In genomic region chr12:11701398-11701797, GRCh38 we compare ENCODE assay signal across 21 cellular contexts. TPM values are rescaled to one million over a fixed set of nuclear protein-coding genes. Genes with fewer than 3 reads are reported as not detected.
A peak's percentile ranks its signal among the peaks of the same experiment; 100 is the strongest.
DNase-seq lines count a peak whose midpoint lies in the region; ATAC-seq and TF ChIP-seq lines count a peak whose summit lies in the region.
"Had no signal": no experiment of that assay in that cellular context is flagged by ENCODE, and none has a peak within 500 bp of the region (broad histone marks: within the 10 kb centered on the region; RNA-seq: fewer than 3 reads in every experiment).

No MANE protein-coding gene starts in this region.

- TF ChIP-seq CTCF in parathyroid adenoma (IDR thresholded peaks at IDR 0.05) (no peak), Peyer's patch (IDR thresholded peaks at IDR 0.05) (no peak), lower leg skin (IDR thresholded peaks at IDR 0.05) (no peak)

- 68 to 75% methylated on average over 5 of the region's 5 CpGs for WGBS in lower leg skin, 2 donors

- no peaks in the 10 kb centered on the region for H3K27me3 ChIP-seq in parathyroid adenoma (ENCODE audit: control insufficient read depth, insufficient read depth, low read length)
- H3K27me3 ChIP-seq in Peyer's patch, result no peaks in the 10 kb centered on the region
- H3K27me3 ChIP-seq: adrenal gland had no signal

- intact Hi-C loops in lower leg skin (cut with DNase I; ENCODE audit: low total_unique reads), result no loop called here

- H3K27ac Mint-ChIP-seq in activated naive CD4-positive, alpha-beta T cell treated with anti-CD3 and anti-CD28 coated beads, Interleukin-2, amount 50 U/mL, for 72 hours, result peak overlapping the region; percentile 6 to 80

- no peak overlapping the region for H3K4me2 ChIP-seq in parathyroid adenoma (ENCODE audit: low read length)
- H3K4me2 ChIP-seq: A549 had no signal

- H3K9me3 Mint-ChIP-seq in activated naive CD4-positive, alpha-beta T cell treated with anti-CD3 and anti-CD28 coated beads, Interleukin-2, amount 50 U/mL, for 72 hours, result peaks cover 0 to 4% of the 10 kb centered on the region in 2 donors
- H3K9me3 Mint-ChIP-seq: activated T-cell treated with anti-CD3 and anti-CD28 coated beads, Interleukin-2, amount 50 U/mL, for 4 hours; immature natural killer cell had no signal

- TF ChIP-seq POLR2A in Peyer's patch (IDR thresholded peaks at IDR 0.05) (no peak), lower leg skin (IDR thresholded peaks at IDR 0.05) (no peak)

- DNase-seq in activated naive CD4-positive, alpha-beta T cell treated with anti-CD3 and anti-CD28 coated beads, Interleukin-2, amount 50 U/mL, for 72 hours (ENCODE audit: low spot score in 2 of 2), result no peak
- DNase-seq in activated naive CD4-positive, alpha-beta T cell (lab: John Stamatoyannopoulos, UW), result no peak
- peak; percentile 51 for DNase-seq in islet precursor cell
- no peak for DNase-seq in NCI-H82 treated with DMSO at 0.1 percent for 48 hours (lab: John Stamatoyannopoulos, UW; ENCODE audit: unreplicated experiment)
- DNase-seq in Peyer's patch, result no peak
- no peak for DNase-seq in NCI-H187 treated with DMSO at 0.1 percent for 48 hours (lab: John Stamatoyannopoulos, UW)
- no peak for DNase-seq in lower leg skin (ENCODE audit: low spot score in 2 of 2)
- DNase-seq: activated CD4-positive, alpha-beta T cell treated with anti-CD3 and anti-CD28 coated beads, Interleukin-2, amount 50 U/mL, for 4 hours; activated T-cell treated with anti-CD3 and anti-CD28 coated beads, Interleukin-2, amount 50 U/mL, for 4 hours; adrenal gland; DMS79 treated with DMSO at 0.1 percent for 48 hours; glutamatergic neuron; immature natural killer cell; Kasumi-1; NCI-H1417; SHP77 treated with DMSO at 0.1 percent for 48 hours; stimulated activated CD4-positive, alpha-beta T cell treated with anti-CD3 and anti-CD28 coated beads, Interleukin-15, amount 100 ng/mL, for 24 hours; T-helper 9 cell had no signal

- H3K36me3 Mint-ChIP-seq in activated naive CD4-positive, alpha-beta T cell treated with anti-CD3 and anti-CD28 coated beads, Interleukin-2, amount 50 U/mL, for 72 hours, result peaks cover 0 to 49% of the 10 kb centered on the region in 2 donors
- H3K36me3 Mint-ChIP-seq: immature natural killer cell had no signal

- H3K36me3 ChIP-seq in parathyroid adenoma (ENCODE audit: control insufficient read depth, insufficient read depth, low read length), result no peaks in the 10 kb centered on the region
- no peaks in the 10 kb centered on the region for H3K36me3 ChIP-seq in Peyer's patch
- H3K36me3 ChIP-seq: adrenal gland had no signal

- H3K9me3 ChIP-seq in parathyroid adenoma (ENCODE audit: control insufficient read depth, low read length), result no peaks in the 10 kb centered on the region
- no peaks in the 10 kb centered on the region for H3K9me3 ChIP-seq in Peyer's patch
- H3K9me3 ChIP-seq: A549, adrenal gland had no signal

- H2AFZ ChIP-seq in parathyroid adenoma, result peak overlapping the region; percentile 0

- no peak overlapping the region for H3K4me3 ChIP-seq in parathyroid adenoma (ENCODE audit: low read depth, low read length)
- no peak overlapping the region for H3K4me3 ChIP-seq in Peyer's patch
- H3K4me3 ChIP-seq in lower leg skin (ENCODE audit: low read depth, poor library complexity, severe bottlenecking), result no peak overlapping the region
- H3K4me3 ChIP-seq: A549, adrenal gland had no signal

- H3K9ac ChIP-seq in parathyroid adenoma, result no peak overlapping the region

- no peak overlapping the region for H3K27ac ChIP-seq in parathyroid adenoma
- peak overlapping the region in 1 of 4 donors; percentile 44 for H3K27ac ChIP-seq in Peyer's patch
- H3K27ac ChIP-seq: A549, epithelial cell of prostate had no signal

- ATAC-seq in activated naive CD4-positive, alpha-beta T cell treated with anti-CD3 and anti-CD28 coated beads, Interleukin-2, amount 50 U/mL, for 72 hours, result no peak
- ATAC-seq: A549; activated T-cell treated with anti-CD3 and anti-CD28 coated beads, Interleukin-2, amount 50 U/mL, for 4 hours had no signal

- H3K4me1 ChIP-seq in parathyroid adenoma (peaks cover 9% of the 10 kb centered on the region), Peyer's patch (peaks cover 0 to 11% (median 0%) of the 10 kb centered on the region in 4 donors)

- peaks cover 33% of the 10 kb centered on the region for H3K79me2 ChIP-seq in parathyroid adenoma

RNA-seq across cellular contexts. Expression of gene ETV6, which starts 51.9 kb away (rescaled TPM):
- 10 to 100 TPM; 15.2 to 80.7 TPM for total RNA-seq in activated naive CD4-positive, alpha-beta T cell treated with anti-CD3 and anti-CD28 coated beads, Interleukin-2, amount 50 U/mL, for 72 hours
- 10 to 100 TPM; 35.4 to 49.5 (median 42.2) TPM for total RNA-seq in Peyer's patch
- total RNA-seq in lower leg skin, result 10 to 100 TPM; 17.7 to 27.1 (median 25.0) TPM
